1 cellular context compared by ENCODE assay signal in the genomic region with DNA sequence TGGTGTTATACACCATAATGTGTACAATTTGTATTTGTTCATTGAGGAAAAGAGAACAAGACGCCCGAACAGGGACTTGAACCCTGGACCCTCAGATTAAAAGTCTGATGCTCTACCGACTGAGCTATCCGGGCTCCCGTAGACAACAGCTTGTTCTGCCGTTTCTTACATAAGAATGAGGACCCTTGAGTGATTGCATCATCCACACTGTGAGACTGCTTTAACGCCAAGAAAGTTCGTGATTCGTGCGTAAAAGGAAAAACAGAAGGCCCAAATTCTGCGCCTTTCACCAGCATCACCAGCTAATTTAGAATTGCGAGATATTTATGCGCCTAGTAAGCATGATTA.
TF ChIP-seq lines count a peak whose summit lies in the region.

No MANE protein-coding gene starts in this region.

TF ChIP-seq in K562, 482 proteins besides CTCF, POLR2A, EP300 and RAD21 (continued from another document and continues in another):
- TF ChIP-seq, protein P1, sequence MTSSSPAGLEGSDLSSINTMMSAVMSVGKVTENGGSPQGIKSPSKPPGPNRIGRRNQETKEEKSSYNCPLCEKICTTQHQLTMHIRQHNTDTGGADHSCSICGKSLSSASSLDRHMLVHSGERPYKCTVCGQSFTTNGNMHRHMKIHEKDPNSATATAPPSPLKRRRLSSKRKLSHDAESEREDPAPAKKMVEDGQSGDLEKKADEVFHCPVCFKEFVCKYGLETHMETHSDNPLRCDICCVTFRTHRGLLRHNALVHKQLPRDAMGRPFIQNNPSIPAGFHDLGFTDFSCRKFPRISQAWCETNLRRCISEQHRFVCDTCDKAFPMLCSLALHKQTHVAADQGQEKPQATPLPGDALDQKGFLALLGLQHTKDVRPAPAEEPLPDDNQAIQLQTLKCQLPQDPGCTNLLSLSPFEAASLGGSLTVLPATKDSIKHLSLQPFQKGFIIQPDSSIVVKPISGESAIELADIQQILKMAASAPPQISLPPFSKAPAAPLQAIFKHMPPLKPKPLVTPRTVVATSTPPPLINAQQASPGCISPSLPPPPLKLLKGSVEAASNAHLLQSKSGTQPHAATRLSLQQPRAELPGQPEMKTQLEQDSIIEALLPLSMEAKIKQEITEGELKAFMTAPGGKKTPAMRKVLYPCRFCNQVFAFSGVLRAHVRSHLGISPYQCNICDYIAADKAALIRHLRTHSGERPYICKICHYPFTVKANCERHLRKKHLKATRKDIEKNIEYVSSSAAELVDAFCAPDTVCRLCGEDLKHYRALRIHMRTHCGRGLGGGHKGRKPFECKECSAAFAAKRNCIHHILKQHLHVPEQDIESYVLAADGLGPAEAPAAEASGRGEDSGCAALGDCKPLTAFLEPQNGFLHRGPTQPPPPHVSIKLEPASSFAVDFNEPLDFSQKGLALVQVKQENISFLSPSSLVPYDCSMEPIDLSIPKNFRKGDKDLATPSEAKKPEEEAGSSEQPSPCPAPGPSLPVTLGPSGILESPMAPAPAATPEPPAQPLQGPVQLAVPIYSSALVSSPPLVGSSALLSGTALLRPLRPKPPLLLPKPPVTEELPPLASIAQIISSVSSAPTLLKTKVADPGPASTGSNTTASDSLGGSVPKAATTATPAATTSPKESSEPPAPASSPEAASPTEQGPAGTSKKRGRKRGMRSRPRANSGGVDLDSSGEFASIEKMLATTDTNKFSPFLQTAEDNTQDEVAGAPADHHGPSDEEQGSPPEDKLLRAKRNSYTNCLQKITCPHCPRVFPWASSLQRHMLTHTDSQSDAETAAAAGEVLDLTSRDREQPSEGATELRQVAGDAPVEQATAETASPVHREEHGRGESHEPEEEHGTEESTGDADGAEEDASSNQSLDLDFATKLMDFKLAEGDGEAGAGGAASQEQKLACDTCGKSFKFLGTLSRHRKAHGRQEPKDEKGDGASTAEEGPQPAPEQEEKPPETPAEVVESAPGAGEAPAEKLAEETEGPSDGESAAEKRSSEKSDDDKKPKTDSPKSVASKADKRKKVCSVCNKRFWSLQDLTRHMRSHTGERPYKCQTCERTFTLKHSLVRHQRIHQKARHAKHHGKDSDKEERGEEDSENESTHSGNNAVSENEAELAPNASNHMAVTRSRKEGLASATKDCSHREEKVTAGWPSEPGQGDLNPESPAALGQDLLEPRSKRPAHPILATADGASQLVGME (CRISPR knock-in tag; IDR thresholded peaks at IDR 0.05) = 0 out of 2 replicates have a peak, but pooled peaks have one; percentile 12
- TF ChIP-seq KDM5B (IDR thresholded peaks at IDR 0.05; ENCODE audit: insufficient replicate concordance, low read depth, low read length) (peak; percentile 14), NEUROD1 (IDR thresholded peaks at IDR 0.05; ENCODE audit: borderline replicate concordance, low read depth, low read length, partially characterized antibody) (peak; percentile 70), TBP (optimal IDR thresholded peaks at IDR 0.05; ENCODE audit: low read depth, low read length) (peak; percentile 100), SOX6 (IDR thresholded peaks at IDR 0.05) (peak; percentile 78), NKRF (IDR thresholded peaks at IDR 0.05; ENCODE audit: borderline replicate concordance) (no peak), ZNF436 (CRISPR knock-in tag; IDR thresholded peaks at IDR 0.05) (0 out of 2 replicates have a peak, but pooled peaks have one; percentile 16), CEBPB (tag; IDR thresholded peaks at IDR 0.05) (peak; percentile 100), RB1 (IDR thresholded peaks at IDR 0.05; ENCODE audit: low read depth) (peak; percentile 90), DMBX1 (CRISPR knock-in tag; IDR thresholded peaks at IDR 0.05; ENCODE audit: borderline replicate concordance) (peak; percentile 9; the same call in 1 of the 2 replicates), HCFC1 (IDR thresholded peaks at IDR 0.05; ENCODE audit: low read depth, low read length) (peak; percentile 58), EWSR1 (IDR thresholded peaks at IDR 0.05; ENCODE audit: borderline replicate concordance, low read depth, partially characterized antibody) (no peak), TEAD4 (IDR thresholded peaks at IDR 0.05; ENCODE audit: low read length) (peak; percentile 88), TEAD4 (CRISPR knock-in tag; IDR thresholded peaks at IDR 0.05; ENCODE audit: borderline replicate concordance) (no peak), NONO (IDR thresholded peaks at IDR 0.05; ENCODE audit: low read depth in 2 of 2, low read length in 1 of 2) (peak in 1 of 2 experiments; percentile 29; a peak in 1 of 4 replicates), NCOA6 (IDR thresholded peaks at IDR 0.05) (0 out of 2 replicates have a peak, but pooled peaks have one; percentile 7), JUND (IDR thresholded peaks at IDR 0.05; ENCODE audit: borderline replicate concordance, low read depth, low read length) (peak; percentile 99), JUND (tag; IDR thresholded peaks at IDR 0.05; ENCODE audit: borderline replicate concordance, low read depth, low read length) (peak; percentile 99), EZH2 (IDR thresholded peaks at IDR 0.05; ENCODE audit: borderline replicate concordance, low read depth, low read length) (no peak), STAT5B (CRISPR knock-in tag; IDR thresholded peaks at IDR 0.05) (no peak)
- TF ChIP-seq, protein P2, sequence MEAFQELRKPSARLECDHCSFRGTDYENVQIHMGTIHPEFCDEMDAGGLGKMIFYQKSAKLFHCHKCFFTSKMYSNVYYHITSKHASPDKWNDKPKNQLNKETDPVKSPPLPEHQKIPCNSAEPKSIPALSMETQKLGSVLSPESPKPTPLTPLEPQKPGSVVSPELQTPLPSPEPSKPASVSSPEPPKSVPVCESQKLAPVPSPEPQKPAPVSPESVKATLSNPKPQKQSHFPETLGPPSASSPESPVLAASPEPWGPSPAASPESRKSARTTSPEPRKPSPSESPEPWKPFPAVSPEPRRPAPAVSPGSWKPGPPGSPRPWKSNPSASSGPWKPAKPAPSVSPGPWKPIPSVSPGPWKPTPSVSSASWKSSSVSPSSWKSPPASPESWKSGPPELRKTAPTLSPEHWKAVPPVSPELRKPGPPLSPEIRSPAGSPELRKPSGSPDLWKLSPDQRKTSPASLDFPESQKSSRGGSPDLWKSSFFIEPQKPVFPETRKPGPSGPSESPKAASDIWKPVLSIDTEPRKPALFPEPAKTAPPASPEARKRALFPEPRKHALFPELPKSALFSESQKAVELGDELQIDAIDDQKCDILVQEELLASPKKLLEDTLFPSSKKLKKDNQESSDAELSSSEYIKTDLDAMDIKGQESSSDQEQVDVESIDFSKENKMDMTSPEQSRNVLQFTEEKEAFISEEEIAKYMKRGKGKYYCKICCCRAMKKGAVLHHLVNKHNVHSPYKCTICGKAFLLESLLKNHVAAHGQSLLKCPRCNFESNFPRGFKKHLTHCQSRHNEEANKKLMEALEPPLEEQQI (IDR thresholded peaks at IDR 0.05) = peak; percentile 90
- TF ChIP-seq, protein P3, sequence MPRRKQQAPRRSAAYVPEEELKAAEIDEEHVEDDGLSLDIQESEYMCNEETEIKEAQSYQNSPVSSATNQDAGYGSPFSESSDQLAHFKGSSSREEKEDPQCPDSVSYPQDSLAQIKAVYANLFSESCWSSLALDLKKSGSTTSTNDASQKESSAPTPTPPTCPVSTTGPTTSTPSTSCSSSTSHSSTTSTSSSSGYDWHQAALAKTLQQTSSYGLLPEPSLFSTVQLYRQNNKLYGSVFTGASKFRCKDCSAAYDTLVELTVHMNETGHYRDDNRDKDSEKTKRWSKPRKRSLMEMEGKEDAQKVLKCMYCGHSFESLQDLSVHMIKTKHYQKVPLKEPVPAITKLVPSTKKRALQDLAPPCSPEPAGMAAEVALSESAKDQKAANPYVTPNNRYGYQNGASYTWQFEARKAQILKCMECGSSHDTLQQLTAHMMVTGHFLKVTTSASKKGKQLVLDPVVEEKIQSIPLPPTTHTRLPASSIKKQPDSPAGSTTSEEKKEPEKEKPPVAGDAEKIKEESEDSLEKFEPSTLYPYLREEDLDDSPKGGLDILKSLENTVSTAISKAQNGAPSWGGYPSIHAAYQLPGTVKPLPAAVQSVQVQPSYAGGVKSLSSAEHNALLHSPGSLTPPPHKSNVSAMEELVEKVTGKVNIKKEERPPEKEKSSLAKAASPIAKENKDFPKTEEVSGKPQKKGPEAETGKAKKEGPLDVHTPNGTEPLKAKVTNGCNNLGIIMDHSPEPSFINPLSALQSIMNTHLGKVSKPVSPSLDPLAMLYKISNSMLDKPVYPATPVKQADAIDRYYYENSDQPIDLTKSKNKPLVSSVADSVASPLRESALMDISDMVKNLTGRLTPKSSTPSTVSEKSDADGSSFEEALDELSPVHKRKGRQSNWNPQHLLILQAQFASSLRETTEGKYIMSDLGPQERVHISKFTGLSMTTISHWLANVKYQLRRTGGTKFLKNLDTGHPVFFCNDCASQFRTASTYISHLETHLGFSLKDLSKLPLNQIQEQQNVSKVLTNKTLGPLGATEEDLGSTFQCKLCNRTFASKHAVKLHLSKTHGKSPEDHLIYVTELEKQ (CRISPR knock-in tag; IDR thresholded peaks at IDR 0.05) = peak; percentile 62; the same call in 1 of the 2 replicates
- TF ChIP-seq, protein P4, sequence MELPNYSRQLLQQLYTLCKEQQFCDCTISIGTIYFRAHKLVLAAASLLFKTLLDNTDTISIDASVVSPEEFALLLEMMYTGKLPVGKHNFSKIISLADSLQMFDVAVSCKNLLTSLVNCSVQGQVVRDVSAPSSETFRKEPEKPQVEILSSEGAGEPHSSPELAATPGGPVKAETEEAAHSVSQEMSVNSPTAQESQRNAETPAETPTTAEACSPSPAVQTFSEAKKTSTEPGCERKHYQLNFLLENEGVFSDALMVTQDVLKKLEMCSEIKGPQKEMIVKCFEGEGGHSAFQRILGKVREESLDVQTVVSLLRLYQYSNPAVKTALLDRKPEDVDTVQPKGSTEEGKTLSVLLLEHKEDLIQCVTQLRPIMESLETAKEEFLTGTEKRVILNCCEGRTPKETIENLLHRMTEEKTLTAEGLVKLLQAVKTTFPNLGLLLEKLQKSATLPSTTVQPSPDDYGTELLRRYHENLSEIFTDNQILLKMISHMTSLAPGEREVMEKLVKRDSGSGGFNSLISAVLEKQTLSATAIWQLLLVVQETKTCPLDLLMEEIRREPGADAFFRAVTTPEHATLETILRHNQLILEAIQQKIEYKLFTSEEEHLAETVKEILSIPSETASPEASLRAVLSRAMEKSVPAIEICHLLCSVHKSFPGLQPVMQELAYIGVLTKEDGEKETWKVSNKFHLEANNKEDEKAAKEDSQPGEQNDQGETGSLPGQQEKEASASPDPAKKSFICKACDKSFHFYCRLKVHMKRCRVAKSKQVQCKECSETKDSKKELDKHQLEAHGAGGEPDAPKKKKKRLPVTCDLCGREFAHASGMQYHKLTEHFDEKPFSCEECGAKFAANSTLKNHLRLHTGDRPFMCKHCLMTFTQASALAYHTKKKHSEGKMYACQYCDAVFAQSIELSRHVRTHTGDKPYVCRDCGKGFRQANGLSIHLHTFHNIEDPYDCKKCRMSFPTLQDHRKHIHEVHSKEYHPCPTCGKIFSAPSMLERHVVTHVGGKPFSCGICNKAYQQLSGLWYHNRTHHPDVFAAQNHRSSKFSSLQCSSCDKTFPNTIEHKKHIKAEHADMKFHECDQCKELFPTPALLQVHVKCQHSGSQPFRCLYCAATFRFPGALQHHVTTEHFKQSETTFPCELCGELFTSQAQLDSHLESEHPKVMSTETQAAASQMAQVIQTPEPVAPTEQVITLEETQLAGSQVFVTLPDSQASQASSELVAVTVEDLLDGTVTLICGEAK (IDR thresholded peaks at IDR 0.05) = peak; percentile 88
- TF ChIP-seq, protein P4 (CRISPR knock-in tag; IDR thresholded peaks at IDR 0.05) = no peak
- TF ChIP-seq, protein P5, sequence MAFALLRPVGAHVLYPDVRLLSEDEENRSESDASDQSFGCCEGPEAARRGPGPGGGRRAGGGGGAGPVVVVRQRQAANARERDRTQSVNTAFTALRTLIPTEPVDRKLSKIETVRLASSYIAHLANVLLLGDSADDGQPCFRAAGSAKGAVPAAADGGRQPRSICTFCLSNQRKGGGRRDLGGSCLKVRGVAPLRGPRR (CRISPR knock-in tag; IDR thresholded peaks at IDR 0.05) = 0 out of 2 replicates have a peak, but pooled peaks have one; percentile 15
